In genomic region chrX:114841051-114841450, GRCh38 we compare ENCODE assay signal across 27 cellular contexts.
DNase-seq lines count a peak whose midpoint lies in the region; FAIRE-seq and TF ChIP-seq lines count a peak whose summit lies in the region.
"Had no signal": no experiment of that assay in that cellular context is flagged by ENCODE, and none has a peak within 500 bp of the region (broad histone marks: within the 10 kb centered on the region; RNA-seq: fewer than 3 reads in every experiment).

No MANE protein-coding gene starts in this region.

- no peak overlapping the region for H3K27ac ChIP-seq in astrocyte (ENCODE audit: low read depth, low read length)
- H3K27ac ChIP-seq in esophagus squamous epithelium: no peak overlapping the region
- H3K27ac ChIP-seq: brain microvascular endothelial cell, coronary artery, neural progenitor cell, thoracic aorta had no signal

- TF ChIP-seq CTCF in astrocyte (IDR thresholded peaks at IDR 0.05; ENCODE audit: insufficient read depth, low read depth, low read length): no peak
- TF ChIP-seq CTCF in esophagus squamous epithelium (IDR thresholded peaks at IDR 0.05): no peak

- H3K27me3 ChIP-seq in astrocyte (ENCODE audit: insufficient read depth, low read length) (no peaks in the 10 kb centered on the region), esophagus squamous epithelium (no peaks in the 10 kb centered on the region)
- H3K27me3 ChIP-seq: brain microvascular endothelial cell, neural progenitor cell had no signal

- H3K36me3 Mint-ChIP-seq in astrocyte (ENCODE audit: low read depth, unreplicated experiment): no peaks in the 10 kb centered on the region
- H3K36me3 Mint-ChIP-seq in activated T-cell treated with anti-CD3 and anti-CD28 coated beads, Interleukin-2, amount 50 U/mL, for 24 hours (ENCODE audit: low read depth): no peaks in the 10 kb centered on the region
- H3K36me3 Mint-ChIP-seq: activated naive CD8-positive, alpha-beta T cell treated with anti-CD3 and anti-CD28 coated beads, Interleukin-2, amount 10 ng/mL, durations not matched to agents 7 days and 5 days; CD8-positive, alpha-beta memory T cell; neural progenitor cell had no signal

- TF ChIP-seq POLR2A in esophagus squamous epithelium (IDR thresholded peaks at IDR 0.05): no peak

- H3K27me3 Mint-ChIP-seq in astrocyte (ENCODE audit: low read depth, unreplicated experiment): no peaks in the 10 kb centered on the region
- H3K27me3 Mint-ChIP-seq in activated T-cell treated with anti-CD3 and anti-CD28 coated beads, Interleukin-2, amount 50 U/mL, for 24 hours: peaks cover 13% of the 10 kb centered on the region
- H3K27me3 Mint-ChIP-seq: activated CD4-positive, alpha-beta memory T cell treated with anti-CD3 and anti-CD28 coated beads, Interleukin-2, amount 10 ng/mL, durations not matched to agents 7 days and 5 days; activated naive CD8-positive, alpha-beta T cell treated with anti-CD3 and anti-CD28 coated beads, Interleukin-2, amount 10 ng/mL, durations not matched to agents 7 days and 5 days had no signal

- FAIRE-seq in astrocyte (lab: Jason Lieb, UNC): peak; percentile 96
- FAIRE-seq: GM12891 had no signal

- H3K27ac Mint-ChIP-seq in astrocyte (ENCODE audit: unreplicated experiment): peak overlapping the region; percentile 69
- H3K27ac Mint-ChIP-seq in activated T-cell treated with anti-CD3 and anti-CD28 coated beads, Interleukin-2, amount 50 U/mL, for 24 hours: no peak overlapping the region
- H3K27ac Mint-ChIP-seq: activated CD4-positive, alpha-beta memory T cell treated with anti-CD3 and anti-CD28 coated beads, Interleukin-2, amount 10 ng/mL, durations not matched to agents 7 days and 5 days; activated naive CD8-positive, alpha-beta T cell treated with anti-CD3 and anti-CD28 coated beads, Interleukin-2, amount 10 ng/mL, durations not matched to agents 7 days and 5 days; CD8-positive, alpha-beta memory T cell; neural progenitor cell had no signal

- H3K36me3 ChIP-seq in astrocyte (ENCODE audit: insufficient read depth, low read length): no peaks in the 10 kb centered on the region
- H3K36me3 ChIP-seq in esophagus squamous epithelium: no peaks in the 10 kb centered on the region
- H3K36me3 ChIP-seq: brain microvascular endothelial cell, HAP-1, neural progenitor cell, thoracic aorta had no signal

- H3K9ac ChIP-seq in astrocyte (ENCODE audit: low read length): no peak overlapping the region
- H3K9ac ChIP-seq: neural progenitor cell had no signal

- H3K4me3 Mint-ChIP-seq in astrocyte (ENCODE audit: unreplicated experiment): no peak overlapping the region
- no peak overlapping the region for H3K4me3 Mint-ChIP-seq in activated T-cell treated with anti-CD3 and anti-CD28 coated beads, Interleukin-2, amount 50 U/mL, for 24 hours
- H3K4me3 Mint-ChIP-seq: activated CD4-positive, alpha-beta memory T cell treated with anti-CD3 and anti-CD28 coated beads, Interleukin-2, amount 10 ng/mL, durations not matched to agents 7 days and 5 days; activated naive CD8-positive, alpha-beta T cell treated with anti-CD3 and anti-CD28 coated beads, Interleukin-2, amount 10 ng/mL, durations not matched to agents 7 days and 5 days; CD8-positive, alpha-beta memory T cell; neural progenitor cell had no signal

- WGBS in esophagus squamous epithelium, 2 donors: 82 to 100% methylated on average over 1 of the region's 1 CpG

- H3K4me1 Mint-ChIP-seq in astrocyte (ENCODE audit: low read depth, unreplicated experiment): peaks cover 3% of the 10 kb centered on the region
- H3K4me1 Mint-ChIP-seq in activated T-cell treated with anti-CD3 and anti-CD28 coated beads, Interleukin-2, amount 50 U/mL, for 24 hours (ENCODE audit: low read depth): no peaks in the 10 kb centered on the region
- H3K4me1 Mint-ChIP-seq: activated CD4-positive, alpha-beta memory T cell treated with anti-CD3 and anti-CD28 coated beads, Interleukin-2, amount 10 ng/mL, durations not matched to agents 7 days and 5 days; activated naive CD8-positive, alpha-beta T cell treated with anti-CD3 and anti-CD28 coated beads, Interleukin-2, amount 10 ng/mL, durations not matched to agents 7 days and 5 days; CD8-positive, alpha-beta memory T cell had no signal

- no peak overlapping the region for H2AFZ ChIP-seq in astrocyte (ENCODE audit: low read depth, low read length)

- H3K4me1 ChIP-seq in astrocyte (ENCODE audit: insufficient read depth, low read length): no peaks in the 10 kb centered on the region
- H3K4me1 ChIP-seq in esophagus squamous epithelium: no peaks in the 10 kb centered on the region
- H3K4me1 ChIP-seq: HAP-1 had no signal

- H3K4me3 ChIP-seq in astrocyte (ENCODE audit: insufficient read depth, low read depth, low read length) (no peak overlapping the region), esophagus squamous epithelium (no peak overlapping the region)
- H3K4me3 ChIP-seq: coronary artery, HAP-1, lung, neural progenitor cell, thoracic aorta had no signal

- no peaks in the 10 kb centered on the region for H3K9me3 Mint-ChIP-seq in astrocyte (ENCODE audit: unreplicated experiment)
- H3K9me3 Mint-ChIP-seq in activated T-cell treated with anti-CD3 and anti-CD28 coated beads, Interleukin-2, amount 50 U/mL, for 24 hours: no peaks in the 10 kb centered on the region
- H3K9me3 Mint-ChIP-seq: activated naive CD8-positive, alpha-beta T cell treated with anti-CD3 and anti-CD28 coated beads, Interleukin-2, amount 10 ng/mL, durations not matched to agents 7 days and 5 days had no signal

- H4K20me1 ChIP-seq in astrocyte (ENCODE audit: insufficient read depth, low read length): no peaks in the 10 kb centered on the region

- no peaks in the 10 kb centered on the region for H3K9me3 ChIP-seq in astrocyte (ENCODE audit: insufficient read depth, low read depth, low read length)
- H3K9me3 ChIP-seq in esophagus squamous epithelium: no peaks in the 10 kb centered on the region
- H3K9me3 ChIP-seq: HAP-1, thoracic aorta had no signal

- intact Hi-C loops in esophagus squamous epithelium (cut with DNase I): no loop called here

- no peak overlapping the region for H3K4me2 ChIP-seq in astrocyte (ENCODE audit: low read length)
- H3K4me2 ChIP-seq: neural progenitor cell had no signal

- no peaks in the 10 kb centered on the region for H3K79me2 ChIP-seq in astrocyte (ENCODE audit: insufficient read depth, low read length)

- DNase-seq in EH (ENCODE audit: low read depth) (peak; percentile 38), HT1080 (ENCODE audit: low read depth) (peak; percentile 32), astrocyte (ENCODE audit: low read depth) (peak; percentile 0), non-pigmented ciliary epithelial cell (ENCODE audit: low read depth) (peak; percentile 9), NAMALWA (ENCODE audit: low spot score) (no peak), esophagus squamous epithelium (lab: John Stamatoyannopoulos, UW) (no peak)
- DNase-seq in activated T-cell treated with anti-CD3 and anti-CD28 coated beads, Interleukin-2, amount 50 U/mL, for 24 hours: no peak
- DNase-seq: activated CD4-positive, alpha-beta memory T cell treated with anti-CD3 and anti-CD28 coated beads, Interleukin-2, amount 10 ng/mL, durations not matched to agents 7 days and 5 days; activated effector memory CD4-positive, alpha-beta T cell treated with anti-CD3 and anti-CD28 coated beads, Interleukin-2, amount 50 U/mL, for 16 hours; activated naive CD8-positive, alpha-beta T cell treated with anti-CD3 and anti-CD28 coated beads, Interleukin-2, amount 10 ng/mL, durations not matched to agents 7 days and 5 days; activated T-cell treated with anti-CD3 and anti-CD28 coated beads for 4 hours; AML-193; brain microvascular endothelial cell; CD8-positive, alpha-beta memory T cell; NCI-H1417; NCI-H2081; NCI-H446; OCI-M1; Right ventricle myocardium superior; stimulated activated naive CD8-positive, alpha-beta T cell treated with anti-CD3 and anti-CD28 coated beads, Interleukin-15, Interleukin-2, amounts not matched to agents 100 U/mL and 50 U/mL, for 24 hours; T1000 had no signal

Comparison
In these comparisons a context has a peak if more than half of its experiments do, and no peak if none do; other contexts are left out.
1. DNase-seq: peak in EH (single experiment), HT1080 (single experiment), astrocyte (single experiment) and non-pigmented ciliary epithelial cell (single experiment); none in NAMALWA (single experiment), activated T-cell treated with anti-CD3 and anti-CD28 coated beads, Interleukin-2, amount 50 U/mL, for 24 hours (single experiment) and esophagus squamous epithelium (single experiment).